In genomic region chr12:56804169-56804568, GRCh38 we compare ENCODE assay signal across 20 cellular contexts. TPM values are rescaled to one million over a fixed set of nuclear protein-coding genes. Genes with fewer than 3 reads are reported as not detected.
DNase-seq lines count a peak whose midpoint lies in the region; ATAC-seq, FAIRE-seq and TF ChIP-seq lines count a peak whose summit lies in the region.
"Had no signal": no experiment of that assay in that cellular context is flagged by ENCODE, and none has a peak within 500 bp of the region (broad histone marks: within the 10 kb centered on the region; RNA-seq: fewer than 3 reads in every experiment).

No MANE protein-coding gene starts in this region.

- TF ChIP-seq POLR2A in K562 (conservative IDR thresholded peaks at IDR 0.05): no peak
- TF ChIP-seq POLR2A in sigmoid colon (IDR thresholded peaks at IDR 0.05): no peak

- POLR2A ChIA-PET in K562 (lab: Yijun Ruan, JAX): interaction anchor here (1.0 kb wide), 1 partner anchor 193 kb away, joined by 3 read pairs; no protein-coding TSS in a partner anchor

- no peaks in the 10 kb centered on the region for H3K9me2 ChIP-seq in Karpas-422 (replicated peaks; ENCODE audit: insufficient read depth, low read length)

- H3K27ac ChIP-seq in K562 (ENCODE audit: extremely low read depth, low read depth, low read length): no peak overlapping the region
- H3K27ac ChIP-seq in keratinocyte (ENCODE audit: control insufficient read depth, insufficient read depth, low read length): no peak overlapping the region
- peak overlapping the region; percentile 66 to 79 (median 70) for H3K27ac ChIP-seq in sigmoid colon
- H3K27ac ChIP-seq in Karpas-422 (ENCODE audit: low read length): no peak overlapping the region
- H3K27ac ChIP-seq: C4-2B had no signal

- H4K20me1 ChIP-seq in K562 (replicated peaks; ENCODE audit: control insufficient read depth, insufficient read depth, low read length) (no peaks in the 10 kb centered on the region), keratinocyte (ENCODE audit: control insufficient read depth, extremely low read depth, insufficient read depth, low read length) (no peaks in the 10 kb centered on the region), Karpas-422 (ENCODE audit: insufficient read depth, low read depth, low read length) (no peaks in the 10 kb centered on the region)

- peaks cover 0 to 13% of the 10 kb centered on the region in 2 experiments; a peak in 1 of 5 replicates for H3K4me1 ChIP-seq in K562 (replicated peaks in 1 of 2; ENCODE audit: control insufficient read depth in 2 of 2, insufficient read depth in 2 of 2, low read length in 2 of 2)
- no peaks in the 10 kb centered on the region for H3K4me1 ChIP-seq in keratinocyte (ENCODE audit: control insufficient read depth, extremely low read depth, insufficient read depth, low read length)
- peaks cover 0 to 18% (median 12%) of the 10 kb centered on the region in 4 donors for H3K4me1 ChIP-seq in sigmoid colon
- peaks cover 2% of the 10 kb centered on the region; the same call in 1 of the 2 replicates for H3K4me1 ChIP-seq in Karpas-422 (ENCODE audit: low read length)

- peaks cover 12% of the 10 kb centered on the region for H3K9me3 Mint-ChIP-seq in T-helper 2 cell treated with Interferon-gamma antibody and Interleukin-4, amounts not matched to agents 5 μg/mL and 100 μg/mL, for 36 hours
- H3K9me3 Mint-ChIP-seq: HFFc6 had no signal

- intact Hi-C loops in K562 (cut with micrococcal nuclease): no loop called here
- intact Hi-C loops in sigmoid colon (cut with DNase I): no loop called here

- H3K9me1 ChIP-seq in K562 (ENCODE audit: control insufficient read depth, insufficient read depth, low read length) (no peaks in the 10 kb centered on the region), keratinocyte (ENCODE audit: control insufficient read depth, extremely low read depth, insufficient read depth, low read length) (no peaks in the 10 kb centered on the region)

- no peaks in the 10 kb centered on the region for H3K36me3 Mint-ChIP-seq in T-helper 2 cell treated with Interferon-gamma antibody and Interleukin-4, amounts not matched to agents 5 μg/mL and 100 μg/mL, for 36 hours (ENCODE audit: low read depth)

- H3K4me3 Mint-ChIP-seq in T-helper 2 cell treated with Interferon-gamma antibody and Interleukin-4, amounts not matched to agents 5 μg/mL and 100 μg/mL, for 36 hours: no peak overlapping the region
- H3K4me3 Mint-ChIP-seq: HFFc6 had no signal

- 0 out of 4 replicates have a peak overlapping the region, but pooled peaks of 1 of the 2 experiments have one; percentile 13 for H3K9ac ChIP-seq in K562 (ENCODE audit: insufficient read depth in 1 of 2, low read depth in 2 of 2, low read length in 2 of 2)
- H3K9ac ChIP-seq in keratinocyte (ENCODE audit: control insufficient read depth, extremely low read depth, insufficient read depth, low read length): peak overlapping the region; percentile 9
- H3K9ac ChIP-seq in Karpas-422 (ENCODE audit: low read length): no peak overlapping the region

- no peak overlapping the region for H3K4me3 ChIP-seq in MG63
- no peak overlapping the region for H3K4me3 ChIP-seq in K562
- H3K4me3 ChIP-seq in keratinocyte (ENCODE audit: control insufficient read depth in 2 of 3, extremely low read depth in 1 of 3, insufficient read depth in 2 of 3, low read depth in 1 of 3, low read length in 3 of 3): no peak overlapping the region
- H3K4me3 ChIP-seq in sigmoid colon: no peak overlapping the region
- H3K4me3 ChIP-seq in Karpas-422 (ENCODE audit: low read length): no peak overlapping the region

- TF ChIP-seq EP300 in K562 (IDR thresholded peaks at IDR 0.05; ENCODE audit: low read length): no peak
- no peak for TF ChIP-seq EP300 in sigmoid colon (IDR thresholded peaks at IDR 0.05)

- peaks cover 2% of the 10 kb centered on the region for H3K27me3 Mint-ChIP-seq in T-helper 2 cell treated with Interferon-gamma antibody and Interleukin-4, amounts not matched to agents 5 μg/mL and 100 μg/mL, for 36 hours (ENCODE audit: low read depth)

- no peak for TF ChIP-seq RAD21 in K562 (CRISPR knock-in tag; conservative IDR thresholded peaks at IDR 0.05 in 1 of 2, IDR thresholded peaks at IDR 0.05 in 1 of 2)

- H3K79me2 ChIP-seq in K562 (ENCODE audit: control insufficient read depth, insufficient read depth, low read length) (no peaks in the 10 kb centered on the region), keratinocyte (ENCODE audit: control insufficient read depth, insufficient read depth, low read length) (no peaks in the 10 kb centered on the region), Karpas-422 (ENCODE audit: low read length) (no peaks in the 10 kb centered on the region)

- BruUV-seq in K562 (replicated peaks; lab: Mats Ljungman, UMichigan): no TSS peak

- 0 out of 6 replicates have a peak, but pooled peaks of 2 of the 3 experiments have one; percentile 3 to 11 for TF ChIP-seq CTCF in K562 (IDR thresholded peaks at IDR 0.05 in 2 of 3, conservative IDR thresholded peaks at IDR 0.05 in 1 of 3; ENCODE audit: insufficient read depth in 2 of 3, low read depth in 1 of 3, low read length in 3 of 3)
- TF ChIP-seq CTCF in keratinocyte (optimal IDR thresholded peaks at IDR 0.05 in 1 of 3, IDR thresholded peaks at IDR 0.05 in 1 of 3, conservative IDR thresholded peaks at IDR 0.05 in 1 of 3; ENCODE audit: extremely low read depth in 1 of 3, insufficient read depth in 2 of 3, low read length in 3 of 3): no peak
- TF ChIP-seq CTCF in sigmoid colon (IDR thresholded peaks at IDR 0.05): no peak

- H3K4me2 ChIP-seq in K562 (ENCODE audit: insufficient read depth, low read length) (no peak overlapping the region), keratinocyte (ENCODE audit: control insufficient read depth, extremely low read depth, insufficient read depth, low read depth, low read length) (no peak overlapping the region), Karpas-422 (ENCODE audit: low read depth, low read length, poor library complexity, severe bottlenecking) (no peak overlapping the region)

- dilution Hi-C loops in keratinocyte (cut with MboI; ENCODE audit: extremely low pct_ligation_motif_present, low sequenced_read_pairs): no loop called here

- no peaks in the 10 kb centered on the region for H3K27me3 ChIP-seq in MG63
- no peaks in the 10 kb centered on the region for H3K27me3 ChIP-seq in K562 (ENCODE audit: control insufficient read depth in 2 of 2, insufficient read depth in 2 of 2, low read length in 2 of 2)
- H3K27me3 ChIP-seq in keratinocyte (ENCODE audit: control insufficient read depth, extremely low read depth, insufficient read depth, low read length): no peaks in the 10 kb centered on the region
- no peaks in the 10 kb centered on the region for H3K27me3 ChIP-seq in sigmoid colon
- H3K27me3 ChIP-seq in Karpas-422 (ENCODE audit: low read length): no peaks in the 10 kb centered on the region

- H2AFZ ChIP-seq in K562 (ENCODE audit: low read depth, low read length): peak overlapping the region; percentile 32; the same call in 1 of the 2 replicates
- H2AFZ ChIP-seq in keratinocyte (ENCODE audit: control insufficient read depth, low read length): no peak overlapping the region
- no peak overlapping the region for H2AFZ ChIP-seq in Karpas-422 (ENCODE audit: low read length)

- peak; percentile 49 for DNase-seq in MG63
- no peak for DNase-seq in K562 (ENCODE audit: extremely low read depth in 1 of 4, low spot score in 3 of 4)
- DNase-seq in keratinocyte (ENCODE audit: low read depth, low spot score): no peak
- DNase-seq in sigmoid colon: no peak
- DNase-seq in T-helper 2 cell treated with Interferon-gamma antibody and Interleukin-4, amounts not matched to agents 5 μg/mL and 100 μg/mL, for 36 hours (ENCODE audit: low spot score): no peak
- no peak for DNase-seq in Karpas-422
- DNase-seq: ACHN, AML-193, DMS79, MV-4-11, NCI-H1417, NCI-H187 treated with DMSO at 0.1 percent for 48 hours, NCI-H226, NCI-H524 had no signal

- H3K4me1 Mint-ChIP-seq in T-helper 2 cell treated with Interferon-gamma antibody and Interleukin-4, amounts not matched to agents 5 μg/mL and 100 μg/mL, for 36 hours (ENCODE audit: low read depth): no peaks in the 10 kb centered on the region

- FAIRE-seq in K562 (lab: Jason Lieb, UNC) (no peak), keratinocyte (lab: Jason Lieb, UNC) (no peak)
- FAIRE-seq: D721Med, GM12892, GM18507 had no signal

- no peak overlapping the region for H3K27ac Mint-ChIP-seq in T-helper 2 cell treated with Interferon-gamma antibody and Interleukin-4, amounts not matched to agents 5 μg/mL and 100 μg/mL, for 36 hours
- H3K27ac Mint-ChIP-seq: HFFc6 had no signal

- H3K36me3 ChIP-seq in MG63: no peaks in the 10 kb centered on the region; the same call in 1 of the 2 replicates
- no peaks in the 10 kb centered on the region for H3K36me3 ChIP-seq in K562 (ENCODE audit: control insufficient read depth, insufficient read depth, low read length)
- H3K36me3 ChIP-seq in keratinocyte (ENCODE audit: control insufficient read depth in 2 of 2, extremely low read depth in 1 of 2, insufficient read depth in 2 of 2, low read length in 2 of 2): no peaks in the 10 kb centered on the region
- H3K36me3 ChIP-seq in sigmoid colon: no peaks in the 10 kb centered on the region
- no peaks in the 10 kb centered on the region for H3K36me3 ChIP-seq in Karpas-422 (ENCODE audit: insufficient read depth, low read length)

- in situ Hi-C loops in K562 (cut with MboI): no loop called here

- H3K9me3 ChIP-seq in MG63: peaks cover 2% of the 10 kb centered on the region
- no peaks in the 10 kb centered on the region for H3K9me3 ChIP-seq in K562 (replicated peaks; ENCODE audit: control insufficient read depth, insufficient read depth, low read depth, low read length)
- H3K9me3 ChIP-seq in keratinocyte (ENCODE audit: control insufficient read depth, low read depth, low read length): peaks cover 5% of the 10 kb centered on the region
- H3K9me3 ChIP-seq in sigmoid colon: peaks cover 0 to 13% (median 2%) of the 10 kb centered on the region in 4 donors
- H3K9me3 ChIP-seq in Karpas-422 (ENCODE audit: low read length): no peaks in the 10 kb centered on the region

- ATAC-seq in K562: peak; percentile 43; the same call in 1 of the 3 replicates
- no peak for ATAC-seq in GM19023 (IDR thresholded peaks at IDR 0.05; ENCODE audit: unreplicated experiment)

- CTCF ChIA-PET in K562 (lab: Yijun Ruan, JAX; ENCODE audit: low intra/inter-chr PET ratio): no interaction called here

RNA-seq across cellular contexts. Expression of gene HSD17B6, which starts 41.0 kb away (rescaled TPM):
- 0.44 and 3.0 TPM in 2 replicates for total RNA-seq in MG63 (2014; rRNA removed; shearing (Covaris generic); ENCODE audit: low replicate concordance)
- 0.72 and 1.5 TPM in 2 replicates for total RNA-seq in K562 (2011; cell fraction: chromatin; rRNA removed; ENCODE audit: low replicate concordance)
- 0.66 and 0.83 TPM in 2 replicates for total RNA-seq in K562 (2011; cell fraction: nucleolus; rRNA removed)
- total RNA-seq in K562 (2011; cell fraction: nucleoplasm; rRNA removed): 3.8 and 4.6 TPM in 2 replicates
- total RNA-seq in K562 (2014; rRNA removed) (0.94 and 1.1 TPM in 2 replicates), K562 (2014; rRNA removed; fragmentation: Illumina TruSeq; extraction: Trizol) (0.99 and 1.1 TPM in 2 replicates), K562 (2015; rRNA removed; fragmentation: Illumina TruSeq; extraction: Trizol) (0.47 and 1.1 TPM in 2 replicates), K562 (2021) (0.85 and 1.3 TPM in 2 replicates), sigmoid colon (10 to 100 TPM; 31.0 to 69.2 (median 55.8) TPM)
- polyA plus RNA-seq in K562 (2011; rRNA removed) (1.4 and 1.7 TPM in 2 replicates), K562 (2014; fragmentation: Illumina TruSeq; extraction: Trizol) (0.64 and 0.83 TPM in 2 replicates), K562 (2014; fragmentation: Nextera tagmentation; extraction: Ambion mirVana) (under 1 TPM; 0.53 to 0.94 TPM), K562 (2014; rRNA removed) (0.40 and 0.84 TPM in 2 replicates), keratinocyte (0.21 to 1.3 TPM (median 0.45 TPM) in 3 replicates), sigmoid colon (1 to 10 TPM in 2 of 3 donors, under 1 TPM in 1; 0.92 to 3.5 (median 1.2) TPM)
- polyA plus RNA-seq in K562 (2011; cell fraction: cytosol; rRNA removed): 0.25 and 0.47 TPM in 2 replicates
- 0.29 and 0.53 TPM in 2 replicates for polyA plus RNA-seq in K562 (2011; cell fraction: nucleus; rRNA removed)
- polyA plus RNA-seq in K562 (2012): 0.66 and 1.1 TPM in 2 replicates
- 0.53 and 1.1 TPM in 2 replicates for polyA minus RNA-seq in K562 (2011; rRNA and poly(A)+ RNA removed)
- polyA minus RNA-seq in K562 (2011; cell fraction: cytosol; rRNA and poly(A)+ RNA removed): not detected in 2 replicates
- not detected in 2 replicates for polyA minus RNA-seq in K562 (2011; cell fraction: nucleus; rRNA and poly(A)+ RNA removed)
- polyA plus RNA-seq in keratinocyte (2011; ENCODE audit: low read depth): not detected
- polyA plus RNA-seq in keratinocyte (2011; cell fraction: cytosol; rRNA removed): 0.09 and 0.36 TPM in 2 replicates
- 0.09 and 0.28 TPM in 2 replicates for polyA plus RNA-seq in keratinocyte (2011; cell fraction: nucleus; rRNA removed)
- polyA plus RNA-seq in keratinocyte (2012; ENCODE audit: low replicate concordance): 0.28 TPM in 1 of 2 replicates, not detected in the other
- 0.29 TPM in 1 of 3 replicates, not detected in the others for polyA minus RNA-seq in keratinocyte
- polyA minus RNA-seq in keratinocyte (2011; cell fraction: cytosol; rRNA and poly(A)+ RNA removed): not detected
- polyA minus RNA-seq in keratinocyte (2011; cell fraction: nucleus; rRNA and poly(A)+ RNA removed): not detected in 2 replicates
- total RNA-seq in Karpas-422 (2014; rRNA removed; shearing (Covaris generic); ENCODE audit: low replicate concordance): 6.4 and 28.5 TPM in 2 replicates

RNA-seq across cellular contexts. Expression of gene PRIM1, which starts 52.0 kb away (rescaled TPM):
- total RNA-seq in MG63 (2014; rRNA removed; shearing (Covaris generic); ENCODE audit: low replicate concordance): 25.1 and 44.7 TPM in 2 replicates
- total RNA-seq in K562 (2011; cell fraction: chromatin; rRNA removed; ENCODE audit: low replicate concordance): 116 and 247 TPM in 2 replicates
- total RNA-seq in K562 (2011; cell fraction: nucleolus; rRNA removed): 59.5 and 64.6 TPM in 2 replicates
- total RNA-seq in K562 (2011; cell fraction: nucleoplasm; rRNA removed): 79.8 and 102 TPM in 2 replicates
- total RNA-seq in K562 (2014; rRNA removed) (65.1 and 67.2 TPM in 2 replicates), K562 (2014; rRNA removed; fragmentation: Illumina TruSeq; extraction: Trizol) (149 and 170 TPM in 2 replicates), K562 (2015; rRNA removed; fragmentation: Illumina TruSeq; extraction: Trizol) (119 and 124 TPM in 2 replicates), K562 (2021) (82.2 and 83.9 TPM in 2 replicates), sigmoid colon (1 to 10 TPM; 3.9 to 7.5 (median 6.5) TPM)
- polyA plus RNA-seq in K562 (2011; rRNA removed) (95.7 and 140 TPM in 2 replicates), K562 (2014; fragmentation: Illumina TruSeq; extraction: Trizol) (148 and 152 TPM in 2 replicates), K562 (2014; fragmentation: Nextera tagmentation; extraction: Ambion mirVana) (100 to 1,000 TPM; 175 to 179 TPM), K562 (2014; rRNA removed) (105 and 109 TPM in 2 replicates), keratinocyte (2.7 to 12.0 TPM (median 10.1 TPM) in 3 replicates), sigmoid colon (10 to 100 TPM in 1 of 3 donors, 1 to 10 TPM in 2; 2.4 to 11.0 (median 5.3) TPM)
- polyA plus RNA-seq in K562 (2011; cell fraction: cytosol; rRNA removed): 65.5 and 79.1 TPM in 2 replicates
- polyA plus RNA-seq in K562 (2011; cell fraction: nucleus; rRNA removed): 48.2 and 74.4 TPM in 2 replicates
- 70.3 and 108 TPM in 2 replicates for polyA plus RNA-seq in K562 (2012)
- polyA minus RNA-seq in K562 (2011; rRNA and poly(A)+ RNA removed): 172 TPM in 2 replicates
- polyA minus RNA-seq in K562 (2011; cell fraction: cytosol; rRNA and poly(A)+ RNA removed): 31.9 and 46.5 TPM in 2 replicates
- 44.2 and 85.0 TPM in 2 replicates for polyA minus RNA-seq in K562 (2011; cell fraction: nucleus; rRNA and poly(A)+ RNA removed)
- not detected for polyA plus RNA-seq in keratinocyte (2011; ENCODE audit: low read depth)
- polyA plus RNA-seq in keratinocyte (2011; cell fraction: cytosol; rRNA removed): 2.5 and 6.2 TPM in 2 replicates
- polyA plus RNA-seq in keratinocyte (2011; cell fraction: nucleus; rRNA removed): 2.8 and 4.7 TPM in 2 replicates
- polyA plus RNA-seq in keratinocyte (2012; ENCODE audit: low replicate concordance): 1.3 and 6.7 TPM in 2 replicates
- 0.63 to 10.4 TPM (median 8.0 TPM) in 3 replicates for polyA minus RNA-seq in keratinocyte
- polyA minus RNA-seq in keratinocyte (2011; cell fraction: cytosol; rRNA and poly(A)+ RNA removed): 4.2 TPM
- polyA minus RNA-seq in keratinocyte (2011; cell fraction: nucleus; rRNA and poly(A)+ RNA removed): 1.5 and 1.9 TPM in 2 replicates
- 10.3 and 26.3 TPM in 2 replicates for total RNA-seq in Karpas-422 (2014; rRNA removed; shearing (Covaris generic); ENCODE audit: low replicate concordance)

Comparison
In these comparisons a context has a peak if more than half of its experiments do, and no peak if none do; other contexts are left out.
1. H3K27ac ChIP-seq: peak in sigmoid colon (4 of 4); none in K562 (single experiment), keratinocyte (single experiment) and Karpas-422 (single experiment).
2. CTCF ChIP-seq: peak in K562 (2 of 3); none in keratinocyte (0 of 3) and sigmoid colon (0 of 4).